Comparison of ENCODE assay signal across 9 cellular contexts in genomic region chr10:31157125-31157983, GRCh38.
DNase-seq lines count a peak whose midpoint lies in the region; ATAC-seq and TF ChIP-seq lines count a peak whose summit lies in the region.
"Had no signal": no experiment of that assay in that cellular context is flagged by ENCODE, and none has a peak within 500 bp of the region (broad histone marks: within the 10 kb centered on the region; RNA-seq: fewer than 3 reads in every experiment).

No MANE protein-coding gene starts in this region.

- H4K20me1 ChIP-seq in mammary epithelial cell (ENCODE audit: insufficient read depth, low read length), result no peaks in the 10 kb centered on the region

- intact Hi-C loops in mammary epithelial cell (cut with micrococcal nuclease), result no loop called here
- intact Hi-C loops in lower lobe of right lung (cut with DNase I), result no loop called here
- intact Hi-C loops in upper lobe of right lung (cut with DNase I), result no loop called here

- no TSS peak for BruUV-seq in mammary epithelial cell (replicated peaks; lab: Mats Ljungman, UMichigan)

- 12% methylated on average over 18 of the region's 18 CpGs for WGBS in mammary epithelial cell (ENCODE audit: low coverage, missing lambda C conversion rate)

- TF ChIP-seq CTCF in mammary epithelial cell (conservative IDR thresholded peaks at IDR 0.05 in 1 of 2, IDR thresholded peaks at IDR 0.05 in 1 of 2; ENCODE audit: extremely low read depth in 1 of 2, insufficient read depth in 1 of 2, low read depth in 1 of 2, low read length in 2 of 2) (no peak), lower lobe of right lung (IDR thresholded peaks at IDR 0.05) (no peak), upper lobe of right lung (IDR thresholded peaks at IDR 0.05) (no peak)

- H3K4me1 ChIP-seq in mammary epithelial cell (ENCODE audit: insufficient read depth, low read length) (peaks cover 9% of the 10 kb centered on the region), lower lobe of right lung (peaks cover 9% of the 10 kb centered on the region), upper lobe of right lung (peaks cover 12% of the 10 kb centered on the region)

- H3K9me3 ChIP-seq in mammary epithelial cell (replicated peaks; ENCODE audit: insufficient read depth, low read length), result no peaks in the 10 kb centered on the region
- no peaks in the 10 kb centered on the region for H3K9me3 ChIP-seq in lower lobe of right lung
- no peaks in the 10 kb centered on the region for H3K9me3 ChIP-seq in upper lobe of right lung

- H3K27me3 ChIP-seq in mammary epithelial cell (ENCODE audit: insufficient read depth, low read length) (no peaks in the 10 kb centered on the region), lower lobe of right lung (ENCODE audit: low read depth) (no peaks in the 10 kb centered on the region), upper lobe of right lung (no peaks in the 10 kb centered on the region)

- no peak overlapping the region for H3K9ac ChIP-seq in mammary epithelial cell (ENCODE audit: insufficient read depth, low read length)

- peak; percentile 12 to 45 for ATAC-seq in lower lobe of right lung
- peak; percentile 31 for ATAC-seq in upper lobe of right lung
- no peak for ATAC-seq in GM18873 (IDR thresholded peaks at IDR 0.05; ENCODE audit: low FRiP score, unreplicated experiment)
- no peak for ATAC-seq in HG03280 (IDR thresholded peaks at IDR 0.05; ENCODE audit: unreplicated experiment)
- ATAC-seq in HG02981 (IDR thresholded peaks at IDR 0.05; ENCODE audit: unreplicated experiment), result no peak
- ATAC-seq: stimulated activated naive CD8-positive, alpha-beta T cell treated with anti-CD3 and anti-CD28 coated beads, Interleukin-15, Interleukin-2, amounts not matched to agents 100 U/mL and 50 U/mL, for 24 hours had no signal

- in situ Hi-C loops in mammary epithelial cell (cut with MboI; ENCODE audit: low sequenced_read_pairs in 2 of 2), result no loop called here

- peak overlapping the region; percentile 96 for H2AFZ ChIP-seq in mammary epithelial cell (ENCODE audit: low read depth, low read length)

- H3K4me3 ChIP-seq in mammary epithelial cell (replicated peaks in 1 of 3; ENCODE audit: insufficient read depth in 1 of 3, low read depth in 2 of 3, low read length in 3 of 3), result no peak overlapping the region
- no peak overlapping the region for H3K4me3 ChIP-seq in lower lobe of right lung
- no peak overlapping the region for H3K4me3 ChIP-seq in upper lobe of right lung

- H3K79me2 ChIP-seq in mammary epithelial cell (ENCODE audit: insufficient read depth, low read length), result no peaks in the 10 kb centered on the region

- peak; percentile 24 for DNase-seq in NCI-H187 treated with DMSO at 0.1 percent for 48 hours (lab: John Stamatoyannopoulos, UW)
- DNase-seq in NCI-H187 (lab: John Stamatoyannopoulos, UW), result no peak
- DNase-seq in mammary epithelial cell, result no peak
- no peak for DNase-seq in lower lobe of right lung
- DNase-seq in upper lobe of right lung, result no peak
- DNase-seq: stimulated activated naive CD8-positive, alpha-beta T cell treated with anti-CD3 and anti-CD28 coated beads, Interleukin-15, Interleukin-2, amounts not matched to agents 100 U/mL and 50 U/mL, for 24 hours had no signal

- CTCF ChIA-PET in mammary epithelial cell (lab: Charles Lee; ENCODE audit: low non-redundant PET), result no interaction called here

- H3K36me3 ChIP-seq in mammary epithelial cell (ENCODE audit: insufficient read depth, low read length) (no peaks in the 10 kb centered on the region), lower lobe of right lung (no peaks in the 10 kb centered on the region), upper lobe of right lung (no peaks in the 10 kb centered on the region)

- dilution Hi-C loops in mammary epithelial cell (cut with HindIII; ENCODE audit: low sequenced_read_pairs), result no loop called here

- H3K27ac ChIP-seq in mammary epithelial cell (ENCODE audit: insufficient read depth, low read depth, low read length) (no peak overlapping the region), lower lobe of right lung (peak overlapping the region; percentile 51), upper lobe of right lung (no peak overlapping the region)

- peak overlapping the region; percentile 59 for H3K4me2 ChIP-seq in mammary epithelial cell (ENCODE audit: insufficient read depth, low read depth, low read length)

Comparison
In these comparisons a context has a peak if more than half of its experiments do, and no peak if none do; other contexts are left out.
1. ATAC-seq: peak in lower lobe of right lung (2 of 2) and upper lobe of right lung (single experiment); none in GM18873 (single experiment), HG03280 (single experiment) and HG02981 (single experiment).